In genomic region chr7:34662058-34662457, GRCh38 we compare ENCODE assay signal across 33 cellular contexts. TPM values are rescaled to one million over a fixed set of nuclear protein-coding genes. Genes with fewer than 3 reads are reported as not detected.
"Had no signal": no experiment of that assay in that cellular context is flagged by ENCODE, and none has a peak within 500 bp of the region (broad histone marks: within the 10 kb centered on the region; RNA-seq: fewer than 3 reads in every experiment).

No MANE protein-coding gene starts in this region.

- H3K4me2 ChIP-seq: smooth muscle cell had no signal

- DNase-seq: dermis blood vessel endothelial cell; effector memory CD4-positive, alpha-beta T cell; foreskin keratinocyte; kidney; natural killer cell; stimulated activated CD4-positive, alpha-beta T cell treated with anti-CD3 and anti-CD28 coated beads, Interleukin-12 subunit alpha, Interleukin-12 subunit beta, amount 100 ng/mL, for 4 hours; stimulated activated CD4-positive, alpha-beta T cell treated with anti-CD3 and anti-CD28 coated beads, Interleukin-2, amount 100 ng/mL, for 24 hours; stimulated activated CD4-positive, alpha-beta T cell treated with anti-CD3 and anti-CD28 coated beads, Interleukin-4, amount 100 ng/mL, for 24 hours; stimulated activated naive CD4-positive, alpha-beta T cell treated with Interleukin-2 at 50 U/mL for 16 hours; stomach; thyroid gland; trophoblast cell had no signal

- H3K4me3 Mint-ChIP-seq: natural killer cell; stimulated activated effector memory CD8-positive, alpha-beta T cell treated with anti-CD3 and anti-CD28 coated beads, Interleukin-12 subunit alpha, Interleukin-12 subunit beta, amount 100 ng/mL, for 72 hours had no signal

- H3K9me3 ChIP-seq: esophagus muscularis mucosa, prostate gland, right atrium auricular region, stomach, thyroid gland, vagina had no signal

- H3K4me1 ChIP-seq: esophagus muscularis mucosa, foreskin keratinocyte, parathyroid adenoma, prostate gland, right atrium auricular region, stomach, thyroid gland, vagina had no signal

- H3K27ac ChIP-seq: coronary artery, esophagus muscularis mucosa, foreskin keratinocyte, parathyroid adenoma, prostate gland, right atrium auricular region, stomach, thyroid gland, vagina had no signal

- H3K27me3 ChIP-seq: esophagus muscularis mucosa, foreskin keratinocyte, right atrium auricular region, stomach, thyroid gland, vagina had no signal

- H3K36me3 Mint-ChIP-seq: natural killer cell; stimulated activated effector memory CD8-positive, alpha-beta T cell treated with anti-CD3 and anti-CD28 coated beads, Interleukin-12 subunit alpha, Interleukin-12 subunit beta, amount 100 ng/mL, for 72 hours had no signal

- H3K27ac Mint-ChIP-seq: natural killer cell; stimulated activated effector memory CD8-positive, alpha-beta T cell treated with anti-CD3 and anti-CD28 coated beads, Interleukin-12 subunit alpha, Interleukin-12 subunit beta, amount 100 ng/mL, for 72 hours had no signal

- H2AFZ ChIP-seq: parathyroid adenoma had no signal

- H3K4me1 Mint-ChIP-seq: natural killer cell; stimulated activated effector memory CD8-positive, alpha-beta T cell treated with anti-CD3 and anti-CD28 coated beads, Interleukin-12 subunit alpha, Interleukin-12 subunit beta, amount 100 ng/mL, for 72 hours had no signal

- H3K79me2 ChIP-seq: parathyroid adenoma had no signal

- FAIRE-seq: endothelial cell of umbilical vein, kidney had no signal

- H3K9ac ChIP-seq: parathyroid adenoma had no signal

- H3K36me3 ChIP-seq: esophagus muscularis mucosa, prostate gland, right atrium auricular region, stomach, thyroid gland, vagina had no signal

- H3K9me3 Mint-ChIP-seq: natural killer cell; stimulated activated effector memory CD8-positive, alpha-beta T cell treated with anti-CD3 and anti-CD28 coated beads, Interleukin-12 subunit alpha, Interleukin-12 subunit beta, amount 100 ng/mL, for 72 hours had no signal

- H3K4me3 ChIP-seq: coronary artery, esophagus muscularis mucosa, prostate gland, right atrium auricular region, smooth muscle cell, stomach, thyroid gland, vagina had no signal

RNA-seq across cellular contexts. Expression of gene NPSR1, which starts 4.0 kb away (rescaled TPM):
- total RNA-seq: dermis blood vessel endothelial cell, endothelial cell of umbilical vein, epithelial cell of proximal tubule, esophagus muscularis mucosa, fibroblast of lung, foreskin keratinocyte, kidney, left lobe of liver, lower leg skin, lung microvascular endothelial cell, mononuclear cell, natural killer cell, osteoblast, prostate gland, right atrium auricular region, sciatic nerve, smooth muscle cell, stomach, subcutaneous adipose tissue, temporal lobe, thyroid gland, ureter, vagina had no signal
- polyA plus RNA-seq: endothelial cell of umbilical vein, fibroblast of lung, foreskin keratinocyte, neural cell, smooth muscle cell, stomach had no signal
